14 cellular contexts compared by ENCODE assay signal in genomic region chr11:35389897-35390462, GRCh38. TPM values are rescaled to one million over a fixed set of nuclear protein-coding genes. Genes with fewer than 3 reads are reported as not detected.
DNase-seq lines count a peak whose midpoint lies in the region; ATAC-seq, FAIRE-seq and TF ChIP-seq lines count a peak whose summit lies in the region.
"Had no signal": no experiment of that assay in that cellular context is flagged by ENCODE, and none has a peak within 500 bp of the region (broad histone marks: within the 10 kb centered on the region; RNA-seq: fewer than 3 reads in every experiment).

No MANE protein-coding gene starts in this region.

- FAIRE-seq in bronchial epithelial cell (lab: Jason Lieb, UNC), result no peak

- H3K36me3 Mint-ChIP-seq in activated CD4-positive, alpha-beta memory T cell treated with anti-CD3 and anti-CD28 coated beads for 36 hours, result no peaks in the 10 kb centered on the region
- H3K36me3 Mint-ChIP-seq in activated CD4-positive, alpha-beta memory T cell treated with anti-CD3 and anti-CD28 coated beads, Interleukin-2, amount 10 ng/mL, durations not matched to agents 7 days and 5 days (ENCODE audit: low read depth), result no peaks in the 10 kb centered on the region
- H3K36me3 Mint-ChIP-seq in stimulated activated memory B cell treated with anti-CD40 and anti-IgM and Interleukin-4, amounts not matched to agents 10 μg/mL and 1 μg/mL and 100 μg/mL, for 72 hours, result no peaks in the 10 kb centered on the region

- H3K36me3 ChIP-seq in bronchial epithelial cell (ENCODE audit: control insufficient read depth, insufficient read depth, low read length), result no peaks in the 10 kb centered on the region
- H3K36me3 ChIP-seq: brain microvascular endothelial cell, left ventricle myocardium inferior had no signal

- intact Hi-C loops in activated CD4-positive, alpha-beta memory T cell treated with anti-CD3 and anti-CD28 coated beads for 36 hours (cut with micrococcal nuclease), result loop anchor here (1.0 to 5.0 kb wide), 7 partner anchors 151 to 878 kb away; partner anchors contain the start of genes APIP, ELF5 and PDHX

- H3K4me1 Mint-ChIP-seq in activated CD4-positive, alpha-beta memory T cell treated with anti-CD3 and anti-CD28 coated beads for 36 hours (ENCODE audit: low read depth), result peaks cover 33% of the 10 kb centered on the region
- peaks cover 19% of the 10 kb centered on the region for H3K4me1 Mint-ChIP-seq in activated CD4-positive, alpha-beta memory T cell treated with anti-CD3 and anti-CD28 coated beads, Interleukin-2, amount 10 ng/mL, durations not matched to agents 7 days and 5 days
- H3K4me1 Mint-ChIP-seq in stimulated activated memory B cell treated with anti-CD40 and anti-IgM and Interleukin-4, amounts not matched to agents 10 μg/mL and 1 μg/mL and 100 μg/mL, for 72 hours, result peaks cover 26% of the 10 kb centered on the region

- ATAC-seq in stimulated activated memory B cell treated with anti-CD40 and anti-IgM and Interleukin-4, amounts not matched to agents 10 μg/mL and 1 μg/mL and 100 μg/mL, for 72 hours, result no peak

- POLR2A ChIA-PET in activated CD4-positive, alpha-beta memory T cell treated with anti-CD3 and anti-CD28 coated beads for 36 hours (lab: Charles Lee), result no interaction called here
- POLR2A ChIA-PET in activated CD4-positive, alpha-beta memory T cell treated with anti-CD3 and anti-CD28 coated beads, Interleukin-2, amount 10 ng/mL, durations not matched to agents 7 days and 5 days (lab: Charles Lee), result no interaction called here

- peaks cover 5% of the 10 kb centered on the region for H3K27me3 ChIP-seq in bronchial epithelial cell (ENCODE audit: control insufficient read depth, insufficient read depth, low read length)
- H3K27me3 ChIP-seq: brain microvascular endothelial cell had no signal

- peaks cover 4% of the 10 kb centered on the region for H3K9me3 Mint-ChIP-seq in activated CD4-positive, alpha-beta memory T cell treated with anti-CD3 and anti-CD28 coated beads for 36 hours
- H3K9me3 Mint-ChIP-seq in activated CD4-positive, alpha-beta memory T cell treated with anti-CD3 and anti-CD28 coated beads, Interleukin-2, amount 10 ng/mL, durations not matched to agents 7 days and 5 days, result no peaks in the 10 kb centered on the region
- no peaks in the 10 kb centered on the region for H3K9me3 Mint-ChIP-seq in stimulated activated memory B cell treated with anti-CD40 and anti-IgM and Interleukin-4, amounts not matched to agents 10 μg/mL and 1 μg/mL and 100 μg/mL, for 72 hours
- H3K9me3 Mint-ChIP-seq: activated T-helper 1 cell treated with anti-CD3 and anti-CD28 coated beads, Interleukin-12 subunit alpha, Interleukin-12 subunit beta, Interleukin-2, Interleukin-4 antibody, amounts not matched to agents 30 ng/mL and 10 ng/mL and 1 ng/mL, durations not matched to agents 14 hours and 24 hours and 36 hours; H9 had no signal

- peak; percentile 77 for DNase-seq in activated CD4-positive, alpha-beta memory T cell treated with anti-CD3 and anti-CD28 coated beads for 36 hours
- DNase-seq in activated CD4-positive, alpha-beta memory T cell treated with anti-CD3 and anti-CD28 coated beads, Interleukin-2, amount 10 ng/mL, durations not matched to agents 7 days and 5 days, result no peak
- DNase-seq in NCI-H2029 (lab: John Stamatoyannopoulos, UW) (peak; percentile 52), bronchial epithelial cell (ENCODE audit: low read depth) (peak; percentile 36), RKO (ENCODE audit: low spot score) (no peak), NCI-H82 (lab: John Stamatoyannopoulos, UW) (no peak)
- no peak for DNase-seq in effector CD8-positive, alpha-beta T cell (lab: John Stamatoyannopoulos, UW)
- DNase-seq: brain microvascular endothelial cell, DND-41, H9, left ventricle myocardium inferior, NCI-H2227 treated with DMSO at 0.1 percent for 48 hours had no signal

- CTCF ChIA-PET in activated CD4-positive, alpha-beta memory T cell treated with anti-CD3 and anti-CD28 coated beads for 36 hours (lab: Charles Lee), result interaction anchor here (0.6 to 6.8 kb wide), 7 partner anchors 40 to 464 kb away, joined by 3 to 151 read pairs (median 3); no protein-coding TSS in a partner anchor
- CTCF ChIA-PET in activated CD4-positive, alpha-beta memory T cell treated with anti-CD3 and anti-CD28 coated beads, Interleukin-2, amount 10 ng/mL, durations not matched to agents 7 days and 5 days (lab: Charles Lee), result interaction anchor here (0.6 to 3.7 kb wide), 6 partner anchors 207 to 805 kb away, joined by 3 to 24 read pairs (median 4); no protein-coding TSS in a partner anchor

- no peak overlapping the region for H3K27ac Mint-ChIP-seq in activated CD4-positive, alpha-beta memory T cell treated with anti-CD3 and anti-CD28 coated beads for 36 hours
- no peak overlapping the region for H3K27ac Mint-ChIP-seq in activated CD4-positive, alpha-beta memory T cell treated with anti-CD3 and anti-CD28 coated beads, Interleukin-2, amount 10 ng/mL, durations not matched to agents 7 days and 5 days
- peak overlapping the region; percentile 49 for H3K27ac Mint-ChIP-seq in stimulated activated memory B cell treated with anti-CD40 and anti-IgM and Interleukin-4, amounts not matched to agents 10 μg/mL and 1 μg/mL and 100 μg/mL, for 72 hours
- H3K27ac Mint-ChIP-seq: H9 had no signal

- no peak overlapping the region for H3K4me3 Mint-ChIP-seq in activated CD4-positive, alpha-beta memory T cell treated with anti-CD3 and anti-CD28 coated beads for 36 hours
- no peak overlapping the region for H3K4me3 Mint-ChIP-seq in activated CD4-positive, alpha-beta memory T cell treated with anti-CD3 and anti-CD28 coated beads, Interleukin-2, amount 10 ng/mL, durations not matched to agents 7 days and 5 days
- H3K4me3 Mint-ChIP-seq in stimulated activated memory B cell treated with anti-CD40 and anti-IgM and Interleukin-4, amounts not matched to agents 10 μg/mL and 1 μg/mL and 100 μg/mL, for 72 hours, result no peak overlapping the region
- H3K4me3 Mint-ChIP-seq: activated T-helper 1 cell treated with anti-CD3 and anti-CD28 coated beads, Interleukin-12 subunit alpha, Interleukin-12 subunit beta, Interleukin-2, Interleukin-4 antibody, amounts not matched to agents 30 ng/mL and 10 ng/mL and 1 ng/mL, durations not matched to agents 14 hours and 24 hours and 36 hours; H9 had no signal

- no peak for TF ChIP-seq CTCF in bronchial epithelial cell (IDR thresholded peaks at IDR 0.05; ENCODE audit: insufficient read depth, low read length, severe bottlenecking)

- H3K4me3 ChIP-seq in bronchial epithelial cell (ENCODE audit: low read depth, low read length), result no peak overlapping the region
- H3K4me3 ChIP-seq: left ventricle myocardium inferior had no signal

- H3K27me3 Mint-ChIP-seq in activated CD4-positive, alpha-beta memory T cell treated with anti-CD3 and anti-CD28 coated beads for 36 hours, result peaks cover 3% of the 10 kb centered on the region
- H3K27me3 Mint-ChIP-seq in activated CD4-positive, alpha-beta memory T cell treated with anti-CD3 and anti-CD28 coated beads, Interleukin-2, amount 10 ng/mL, durations not matched to agents 7 days and 5 days, result peaks cover 18% of the 10 kb centered on the region
- peaks cover 15% of the 10 kb centered on the region for H3K27me3 Mint-ChIP-seq in stimulated activated memory B cell treated with anti-CD40 and anti-IgM and Interleukin-4, amounts not matched to agents 10 μg/mL and 1 μg/mL and 100 μg/mL, for 72 hours

RNA-seq across cellular contexts. Expression of gene SLC1A2, which starts 29.4 kb away (rescaled TPM):
- not detected for total RNA-seq in activated CD4-positive, alpha-beta memory T cell treated with anti-CD3 and anti-CD28 coated beads for 36 hours
- total RNA-seq in activated CD4-positive, alpha-beta memory T cell treated with anti-CD3 and anti-CD28 coated beads, Interleukin-2, amount 10 ng/mL, durations not matched to agents 7 days and 5 days, result not detected
- total RNA-seq in bronchial epithelial cell, result under 0.01 TPM in 2 replicates
- total RNA-seq: activated T-helper 1 cell treated with anti-CD3 and anti-CD28 coated beads, Interleukin-12 subunit alpha, Interleukin-12 subunit beta, Interleukin-2, Interleukin-4 antibody, amounts not matched to agents 30 ng/mL and 10 ng/mL and 1 ng/mL, durations not matched to agents 14 hours and 24 hours and 36 hours had no signal

Comparison
In these comparisons a context has a peak if more than half of its experiments do, and no peak if none do; other contexts are left out.
1. DNase-seq: peak in activated CD4-positive, alpha-beta memory T cell treated with anti-CD3 and anti-CD28 coated beads for 36 hours (single experiment), NCI-H2029 (single experiment) and bronchial epithelial cell (single experiment); none in activated CD4-positive, alpha-beta memory T cell treated with anti-CD3 and anti-CD28 coated beads, Interleukin-2, amount 10 ng/mL, durations not matched to agents 7 days and 5 days (single experiment), RKO (single experiment), NCI-H82 (single experiment) and effector CD8-positive, alpha-beta T cell (single experiment).